ENCODE assay signal across 17 cellular contexts in genomic region chr10:29881811-29882210, GRCh38.
"Had no signal": no experiment of that assay in that cellular context is flagged by ENCODE, and none has a peak within 500 bp of the region (broad histone marks: within the 10 kb centered on the region; RNA-seq: fewer than 3 reads in every experiment).

No MANE protein-coding gene starts in this region.

- H3K27me3 ChIP-seq: adrenal gland, cardiac muscle cell, upper lobe of left lung had no signal

- ATAC-seq: activated naive CD4-positive, alpha-beta T cell treated with anti-CD3 and anti-CD28 coated beads, Interleukin-2, amount 50 U/mL, for 72 hours; effector memory CD8-positive, alpha-beta T cell; left lobe of liver; naive thymus-derived CD8-positive, alpha-beta T cell; stimulated activated naive CD8-positive, alpha-beta T cell treated with anti-CD3 and anti-CD28 coated beads, Interleukin-15, Interleukin-2, amounts not matched to agents 100 U/mL and 50 U/mL, for 24 hours had no signal

- H3K36me3 ChIP-seq: adrenal gland, cardiac muscle cell, neutrophil, upper lobe of left lung had no signal

- H3K9me3 Mint-ChIP-seq: effector memory CD8-positive, alpha-beta T cell; naive thymus-derived CD8-positive, alpha-beta T cell; T-helper 2 cell treated with Interferon-gamma antibody and Interleukin-4, amounts not matched to agents 5 μg/mL and 100 μg/mL, for 36 hours had no signal

- H3K9me3 ChIP-seq: adrenal gland, neutrophil, upper lobe of left lung had no signal

- H3K27ac Mint-ChIP-seq: activated naive CD4-positive, alpha-beta T cell treated with anti-CD3 and anti-CD28 coated beads, Interleukin-2, amount 50 U/mL, for 72 hours; effector memory CD8-positive, alpha-beta T cell; naive thymus-derived CD8-positive, alpha-beta T cell; T-helper 2 cell treated with Interferon-gamma antibody and Interleukin-4, amounts not matched to agents 5 μg/mL and 100 μg/mL, for 36 hours had no signal

- H3K4me3 ChIP-seq: adrenal gland, cardiac muscle cell, upper lobe of left lung had no signal

- H3K4me3 Mint-ChIP-seq: effector memory CD8-positive, alpha-beta T cell; naive thymus-derived CD8-positive, alpha-beta T cell; T-helper 2 cell treated with Interferon-gamma antibody and Interleukin-4, amounts not matched to agents 5 μg/mL and 100 μg/mL, for 36 hours had no signal

- H3K36me3 Mint-ChIP-seq: activated naive CD4-positive, alpha-beta T cell treated with anti-CD3 and anti-CD28 coated beads, Interleukin-2, amount 50 U/mL, for 72 hours; naive thymus-derived CD8-positive, alpha-beta T cell had no signal

- DNase-seq: activated CD4-positive, alpha-beta T cell treated with anti-CD3 and anti-CD28 coated beads, Interleukin-2, amount 50 U/mL, for 48 hours; activated gamma-delta T cell treated with Interleukin-2 at 50 U/mL for 16 hours; adrenal gland; effector memory CD8-positive, alpha-beta T cell; hypothalamus; islet precursor cell; mammary epithelial cell; naive thymus-derived CD8-positive, alpha-beta T cell; stimulated activated naive CD8-positive, alpha-beta T cell treated with anti-CD3 and anti-CD28 coated beads, Interleukin-15, Interleukin-2, amounts not matched to agents 100 U/mL and 50 U/mL, for 24 hours; substantia nigra; upper lobe of left lung had no signal

- FAIRE-seq: TTC549 had no signal

- H3K27ac ChIP-seq: cardiac muscle cell, neutrophil, upper lobe of left lung had no signal
